In genomic region chr16:4689864-4690704, GRCh38 we compare ENCODE assay signal across 2 cellular contexts.
TF ChIP-seq lines count a peak whose summit lies in the region.

No MANE protein-coding gene starts in this region.

TF ChIP-seq in GM12891, 5 proteins besides CTCF, POLR2A, EP300 and RAD21:
- TF ChIP-seq PAX5 (IDR thresholded peaks at IDR 0.05; ENCODE audit: insufficient read depth, low read length, severe bottlenecking), result no peak
- TF ChIP-seq POLR2AphosphoS5 (IDR thresholded peaks at IDR 0.05; ENCODE audit: low read depth, low read length), result peak; percentile 73

TF ChIP-seq in GM12878, 131 proteins besides CTCF, POLR2A, EP300 and RAD21:
- no peak for TF ChIP-seq KLF5 (IDR thresholded peaks at IDR 0.05; ENCODE audit: partially characterized antibody)
- peak; percentile 87 for TF ChIP-seq TCF3 (IDR thresholded peaks at IDR 0.05; ENCODE audit: borderline replicate concordance, insufficient read depth, low read depth, low read length)
- TF ChIP-seq PBX3 (IDR thresholded peaks at IDR 0.05; ENCODE audit: insufficient replicate concordance, low read depth, low read length), result peak; percentile 75
- no peak for TF ChIP-seq STAT3 (IDR thresholded peaks at IDR 0.05; ENCODE audit: low read depth, low read length)
- TF ChIP-seq BCL3 (IDR thresholded peaks at IDR 0.05; ENCODE audit: borderline replicate concordance, insufficient read depth, low read depth, low read length, poor library complexity, severe bottlenecking), result peak; percentile 99
